Comparison of ENCODE assay signal across 8 cellular contexts in genomic region chr6:11231564-11232176, GRCh38. TPM values are rescaled to one million over a fixed set of nuclear protein-coding genes. Genes with fewer than 3 reads are reported as not detected.
A peak's percentile ranks its signal among the peaks of the same experiment; 100 is the strongest.
DNase-seq lines count a peak whose midpoint lies in the region; ATAC-seq and TF ChIP-seq lines count a peak whose summit lies in the region.

No MANE protein-coding gene starts in this region.

- H3K4me3 Mint-ChIP-seq in naive thymus-derived CD8-positive, alpha-beta T cell = peak overlapping the region; percentile 81 to 98 (median 95)

- no peaks in the 10 kb centered on the region for H3K36me3 Mint-ChIP-seq in naive thymus-derived CD8-positive, alpha-beta T cell

- peak overlapping the region; percentile 84 to 99 (median 97) for H3K27ac Mint-ChIP-seq in naive thymus-derived CD8-positive, alpha-beta T cell

- peaks cover 16 to 70% (median 31%) of the 10 kb centered on the region in 4 donors for H3K4me1 Mint-ChIP-seq in naive thymus-derived CD8-positive, alpha-beta T cell

- TF ChIP-seq CTCF in DOHH2 (IDR thresholded peaks at IDR 0.05; ENCODE audit: low read depth, low read length, poor library complexity, severe bottlenecking) = no peak

- DNase-seq in RPMI7951 (ENCODE audit: low read depth) (peak; percentile 77), epithelial cell of prostate (ENCODE audit: low read depth, low spot score) (no peak), ACHN (no peak), NCI-H1048 (lab: John Stamatoyannopoulos, UW) (no peak)
- DNase-seq in naive thymus-derived CD8-positive, alpha-beta T cell = no peak
- no peak for DNase-seq in stimulated activated CD4-positive, alpha-beta T cell treated with anti-CD3 and anti-CD28 coated beads, Interleukin-12 subunit alpha, Interleukin-12 subunit beta, amount 100 ng/mL, for 4 hours

- H3K27me3 ChIP-seq in DOHH2 (ENCODE audit: control insufficient read depth, low read length) = peaks cover 7% of the 10 kb centered on the region; the same call in 1 of the 2 replicates

- no peaks in the 10 kb centered on the region for H3K9me3 ChIP-seq in DOHH2 (ENCODE audit: control insufficient read depth, insufficient read depth, low read length)

- H3F3A ChIP-seq in DOHH2 (ENCODE audit: control insufficient read depth, insufficient read depth) = no peaks in the 10 kb centered on the region

- in situ Hi-C loops in ACHN (cut with HindIII; ENCODE audit: low pct_ligation_motif_present, low pct_unique_long_range_greater_than_20kb, low sequenced_read_pairs) = no loop called here

- H3K9me2 ChIP-seq in DOHH2 (replicated peaks; ENCODE audit: control insufficient read depth, low read length) = no peaks in the 10 kb centered on the region

- no peaks in the 10 kb centered on the region for H3K79me2 ChIP-seq in DOHH2 (ENCODE audit: control insufficient read depth, low read length)

- POLR2A ChIA-PET in naive thymus-derived CD8-positive, alpha-beta T cell (lab: Charles Lee) = interaction anchor here (0.8 to 1.3 kb wide), 2 partner anchors 7 to 150 kb away, joined by 4 read pairs; no protein-coding TSS in a partner anchor

- ATAC-seq in naive thymus-derived CD8-positive, alpha-beta T cell = no peak
- ATAC-seq in GM19023 (IDR thresholded peaks at IDR 0.05; ENCODE audit: unreplicated experiment) = no peak

- no peaks in the 10 kb centered on the region for H3K36me3 ChIP-seq in DOHH2 (ENCODE audit: control insufficient read depth, low read length)

- H3K27ac ChIP-seq in DOHH2 (ENCODE audit: low read depth, low read length) = no peak overlapping the region
- peak overlapping the region; percentile 58 for H3K27ac ChIP-seq in epithelial cell of prostate

- H3K4me2 ChIP-seq in DOHH2 (ENCODE audit: low read length) = peak overlapping the region; percentile 95

- H3K9me3 Mint-ChIP-seq in naive thymus-derived CD8-positive, alpha-beta T cell = no peaks in the 10 kb centered on the region

- H3K27me3 Mint-ChIP-seq in naive thymus-derived CD8-positive, alpha-beta T cell = no peaks in the 10 kb centered on the region

- H4K20me1 ChIP-seq in DOHH2 (ENCODE audit: control insufficient read depth, insufficient read depth, low read depth, low read length) = no peaks in the 10 kb centered on the region

- peaks cover 23% of the 10 kb centered on the region for H3K4me1 ChIP-seq in DOHH2 (ENCODE audit: control insufficient read depth, low read length)

- peak overlapping the region; percentile 84 for H3K4me3 ChIP-seq in DOHH2 (ENCODE audit: low read length)

RNA-seq across cellular contexts. Expression of gene NEDD9, which starts 0.8 kb away (rescaled TPM):
- 8.1 and 11.5 TPM in 2 replicates for total RNA-seq in RPMI7951 (2014; rRNA removed; shearing (Covaris generic))
- 10 to 100 TPM; 32.4 to 34.7 TPM for total RNA-seq in naive thymus-derived CD8-positive, alpha-beta T cell
- 10 to 100 TPM; 14.7 to 20.2 (median 17.3) TPM for polyA plus RNA-seq in naive thymus-derived CD8-positive, alpha-beta T cell
